In the genomic region with DNA sequence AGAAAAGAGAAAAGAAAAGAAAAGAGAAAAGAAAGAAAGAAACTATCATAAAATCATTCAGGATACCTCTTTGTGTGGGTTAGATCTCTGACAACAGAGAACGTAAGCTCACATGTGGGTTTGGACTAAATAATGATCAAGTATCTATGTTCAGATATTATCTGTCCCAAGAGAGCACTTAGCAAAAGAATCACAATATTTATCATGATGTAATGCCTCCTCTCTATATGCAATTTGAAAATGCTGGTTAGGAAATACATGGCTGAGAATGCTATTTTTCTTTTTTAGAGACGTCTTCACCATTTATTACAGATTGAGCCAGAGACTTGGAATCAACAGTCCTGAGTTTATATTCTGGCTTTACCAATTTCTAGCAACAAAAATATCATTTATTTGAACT, we compare ENCODE assay signal across 3 cellular contexts.
"Had no signal": no experiment of that assay in that cellular context is flagged by ENCODE, and none has a peak within 500 bp of the region (broad histone marks: within the 10 kb centered on the region; RNA-seq: fewer than 3 reads in every experiment).

No MANE protein-coding gene starts in this region.

- ATAC-seq: GM12878 had no signal

- DNase-seq: GDM1, GF-D8 had no signal

- H3K4me3 ChIP-seq: GM12878 had no signal
